In genomic region chr4:41990029-41990382, GRCh38 we compare ENCODE assay signal across 8 cellular contexts. TPM values are rescaled to one million over a fixed set of nuclear protein-coding genes. Genes with fewer than 3 reads are reported as not detected.
DNase-seq lines count a peak whose midpoint lies in the region; ATAC-seq, FAIRE-seq and TF ChIP-seq lines count a peak whose summit lies in the region.

No MANE protein-coding gene starts in this region.

- peaks cover 0 to 2% (median 0%) of the 10 kb centered on the region in 3 donors for H3K36me3 Mint-ChIP-seq in naive thymus-derived CD8-positive, alpha-beta T cell

- no peak overlapping the region for H4K8ac ChIP-seq in H1 (ENCODE audit: extremely low read depth, insufficient read depth, low read length)

- peak overlapping the region; percentile 54; the same call in 1 of the 2 replicates for H2AFZ ChIP-seq in H1 (ENCODE audit: low read length)

- ATAC-seq in GM21737 (IDR thresholded peaks at IDR 0.05; ENCODE audit: unreplicated experiment), result peak; percentile 15
- ATAC-seq in naive thymus-derived CD8-positive, alpha-beta T cell, result peak; percentile 15 to 25

- peaks cover 3 to 46% of the 10 kb centered on the region in 2 experiments for H3K79me2 ChIP-seq in H1 (ENCODE audit: control insufficient read depth in 1 of 2, insufficient read depth in 2 of 2, low read length in 2 of 2)

- FAIRE-seq in H1 (lab: Jason Lieb, UNC), result no peak

- H3K4me3 ChIP-seq in LNCaP clone FGC (ENCODE audit: low read depth, low read length) (peak overlapping the region; percentile 78), H1 (ENCODE audit: extremely low read depth in 1 of 4, insufficient read depth in 2 of 4, low read depth in 3 of 4, low read length in 4 of 4) (peak overlapping the region; percentile 64 to 96 (median 95))

- peak overlapping the region; percentile 12; the same call in 1 of the 2 replicates for H2BK12ac ChIP-seq in H1 (ENCODE audit: low read depth, low read length)

- no peaks in the 10 kb centered on the region for H3K9me3 ChIP-seq in ES-I3 (ENCODE audit: control insufficient read depth, insufficient read depth, low read length)
- H3K9me3 ChIP-seq in H1 (ENCODE audit: insufficient read depth in 2 of 2, low read depth in 1 of 2, low read length in 1 of 2), result no peaks in the 10 kb centered on the region

- CTCF ChIA-PET in H1 (lab: Charles Lee; ENCODE audit: partially characterized antibody), result interaction anchor here (0.8 to 1.3 kb wide), 2 partner anchors 20 to 23 kb away, joined by 3 read pairs; no protein-coding TSS in a partner anchor

- H3K14ac ChIP-seq in H1 (ENCODE audit: insufficient read length), result no peak overlapping the region

- peak; percentile 7 for DNase-seq in LNCaP clone FGC (ENCODE audit: low read depth)
- no peak for DNase-seq in H1 (ENCODE audit: low read depth in 1 of 2, low spot score in 2 of 2)
- DNase-seq in naive thymus-derived CD8-positive, alpha-beta T cell, result no peak
- DNase-seq in NCI-H1417 (lab: John Stamatoyannopoulos, UW), result no peak
- DNase-seq in retina, result no peak
- no peak for DNase-seq in occipital lobe (lab: John Stamatoyannopoulos, UW)

- H4K5ac ChIP-seq in H1 (ENCODE audit: insufficient read length, low read depth, low read length), result peak overlapping the region; percentile 67

- TF ChIP-seq RAD21 in H1 (IDR thresholded peaks at IDR 0.05 in 1 of 2, conservative IDR thresholded peaks at IDR 0.05 in 1 of 2; ENCODE audit: low read depth in 2 of 2, low read length in 2 of 2), result no peak

- no peak overlapping the region for H2AK5ac ChIP-seq in H1 (ENCODE audit: low read depth, low read length)

- peak overlapping the region; percentile 86 to 90 for H3K4me2 ChIP-seq in H1 (ENCODE audit: insufficient read depth in 1 of 2, low read depth in 2 of 2, low read length in 2 of 2)

- no peaks in the 10 kb centered on the region; the same call in 1 of the 2 replicates for H3K79me1 ChIP-seq in H1 (ENCODE audit: low read depth, low read length)

- no peak for TF ChIP-seq EP300 in H1 (IDR thresholded peaks at IDR 0.05; ENCODE audit: borderline replicate concordance in 1 of 2, low read depth in 2 of 2, low read length in 2 of 2)

- no peaks in the 10 kb centered on the region for H4K20me1 ChIP-seq in H1 (replicated peaks in 1 of 2; ENCODE audit: control insufficient read depth in 1 of 2, insufficient read depth in 2 of 2, low read length in 2 of 2)

- no peak overlapping the region for H2BK120ac ChIP-seq in H1 (replicated peaks; ENCODE audit: low read depth, low read length)

- no peak overlapping the region for H4K91ac ChIP-seq in H1 (replicated peaks; ENCODE audit: insufficient read length, low read length)

- peak overlapping the region; percentile 96 to 99 (median 98) for H3K27ac Mint-ChIP-seq in naive thymus-derived CD8-positive, alpha-beta T cell

- 1% methylated on average over 13 of the region's 13 CpGs; no CpG with 5 or more reads in 1 of the 2 experiments for WGBS in H1 (ENCODE audit: extremely low coverage in 1 of 2, insufficient coverage in 1 of 2, insufficient read length in 1 of 2, insufficient replicate concordance in 2 of 2, low coverage in 1 of 2, low lambda C conversion rate in 2 of 2, missing lambda C conversion rate in 1 of 2), 2 experiments

- H3K4me3 Mint-ChIP-seq in naive thymus-derived CD8-positive, alpha-beta T cell, result peak overlapping the region; percentile 95 to 99 (median 98)

- TF ChIP-seq CTCF in LNCaP clone FGC (IDR thresholded peaks at IDR 0.05; ENCODE audit: control insufficient read depth, extremely low read depth, insufficient read depth), result no peak
- no peak for TF ChIP-seq CTCF in H1 (IDR thresholded peaks at IDR 0.05; ENCODE audit: control extremely low read depth in 1 of 3, insufficient read depth in 1 of 3, low read depth in 1 of 3, low read length in 3 of 3)

- H3K4me1 ChIP-seq in ES-I3 (ENCODE audit: insufficient read depth, low read length) (peaks cover 18% of the 10 kb centered on the region), H1 (replicated peaks in 1 of 4; ENCODE audit: control insufficient read depth in 3 of 4, insufficient read depth in 4 of 4, low read length in 3 of 4) (peaks cover 2 to 13% (median 7%) of the 10 kb centered on the region in 4 experiments; a peak in 6 of 7 replicates)

- peaks cover 6 to 38% (median 30%) of the 10 kb centered on the region in 4 donors for H3K4me1 Mint-ChIP-seq in naive thymus-derived CD8-positive, alpha-beta T cell

- no peaks in the 10 kb centered on the region for H3K9me3 Mint-ChIP-seq in naive thymus-derived CD8-positive, alpha-beta T cell

- peak overlapping the region; percentile 86; the same call in 1 of the 2 replicates for H2BK5ac ChIP-seq in H1 (ENCODE audit: low read depth, low read length)

- H3K18ac ChIP-seq in H1 (ENCODE audit: extremely low read depth, low read length), result no peak overlapping the region; the same call in 1 of the 2 replicates

- H3K27ac ChIP-seq in H1 (ENCODE audit: low read depth, low read length), result peak overlapping the region; percentile 84; the same call in 1 of the 2 replicates

- H3K23me2 ChIP-seq in H1 (ENCODE audit: low read depth, low read length), result peaks cover 9% of the 10 kb centered on the region

- no peak overlapping the region; the same call in 1 of the 2 replicates for H2BK15ac ChIP-seq in H1 (ENCODE audit: low read length)

- no peaks in the 10 kb centered on the region for H3K27me3 Mint-ChIP-seq in naive thymus-derived CD8-positive, alpha-beta T cell

- no peak overlapping the region for H2BK20ac ChIP-seq in H1 (ENCODE audit: low read length)

- H3K27me3 ChIP-seq in H1 (replicated peaks in 1 of 4; ENCODE audit: control insufficient read depth in 3 of 4, extremely low read depth in 1 of 4, insufficient read depth in 3 of 4, low read length in 3 of 4), result no peaks in the 10 kb centered on the region

- H3K9ac ChIP-seq in ES-I3 (ENCODE audit: low read depth, low read length) (peak overlapping the region; percentile 85), H1 (replicated peaks in 1 of 4; ENCODE audit: extremely low read depth in 1 of 4, low read depth in 3 of 4, low read length in 3 of 4) (peak overlapping the region; percentile 69 to 89 (median 78))

- TF ChIP-seq POLR2A in H1 (IDR thresholded peaks at IDR 0.05; ENCODE audit: control extremely low read depth in 1 of 2, low read depth in 2 of 2, low read length in 2 of 2), result no peak

- no peaks in the 10 kb centered on the region for H3K36me3 ChIP-seq in ES-I3 (ENCODE audit: insufficient read depth, low read length)
- H3K36me3 ChIP-seq in H1 (ENCODE audit: control insufficient read depth in 2 of 4, insufficient read depth in 4 of 4, low read length in 3 of 4), result no peaks in the 10 kb centered on the region

- no peak overlapping the region for H3K4ac ChIP-seq in H1 (replicated peaks; ENCODE audit: insufficient read length, low read depth, low read length)

- H3K56ac ChIP-seq in H1 (replicated peaks; ENCODE audit: insufficient read length, low read depth, low read length), result no peak overlapping the region

- POLR2A ChIA-PET in H1 (lab: Charles Lee; ENCODE audit: partially characterized antibody), result interaction anchor here (0.6 to 1.6 kb wide), 5 partner anchors 11 to 29 kb away, joined by 3 to 5 read pairs (median 5); no protein-coding TSS in a partner anchor
- POLR2A ChIA-PET in naive thymus-derived CD8-positive, alpha-beta T cell (lab: Charles Lee), result interaction anchor here (1.0 kb wide), 1 partner anchor 55 kb away, joined by 6 read pairs; the partner anchor contains the start of gene TMEM33

- no peak overlapping the region for H3K23ac ChIP-seq in H1 (ENCODE audit: insufficient read length)

TF ChIP-seq in H1, 55 proteins besides CTCF, POLR2A, EP300 and RAD21 (continues in another document):
- TF ChIP-seq SAP30 (IDR thresholded peaks at IDR 0.05; ENCODE audit: insufficient read depth, insufficient replicate concordance, low read length), result peak; percentile 46
- no peak for TF ChIP-seq CTBP2 (IDR thresholded peaks at IDR 0.05; ENCODE audit: borderline replicate concordance, insufficient read depth, insufficient read length, low read length)

RNA-seq across cellular contexts. Expression of gene SLC30A9, which starts 0.3 kb away (rescaled TPM):
- total RNA-seq in H1 (2021; fragmentation: NEBNext Ultra II Directional; extraction: Animal tissue kit (Norgen Biotek cat#: 25700)), result 67.2 and 71.0 TPM in 2 replicates
- polyA plus RNA-seq in H1 (2011; rRNA removed), result 33.1 and 41.2 TPM in 2 replicates
- polyA plus RNA-seq in H1 (2011; cell fraction: cytosol; rRNA removed), result 49.7 TPM
- polyA plus RNA-seq in H1 (2011; cell fraction: nucleus; rRNA removed), result 30.7 TPM
- polyA plus RNA-seq in H1 (2012, experiment 1 of 2), result 35.8 to 47.3 TPM (median 40.6 TPM) in 4 replicates
- 1.9 TPM for polyA plus RNA-seq in H1 (2012, experiment 2 of 2)
- 31.9 TPM for polyA plus RNA-seq in H1 (2013, experiment 1 of 2)
- 35.3 TPM for polyA plus RNA-seq in H1 (2013, experiment 2 of 2)
- 50.8 and 76.0 TPM in 2 replicates for polyA minus RNA-seq in H1 (2011; rRNA and poly(A)+ RNA removed)
- 59.6 TPM for polyA minus RNA-seq in H1 (2011; cell fraction: cytosol; rRNA and poly(A)+ RNA removed)
- polyA minus RNA-seq in H1 (2011; cell fraction: nucleus; rRNA and poly(A)+ RNA removed), result 73.7 TPM
- 10 to 100 TPM; 29.3 to 32.2 TPM for total RNA-seq in naive thymus-derived CD8-positive, alpha-beta T cell
- 10 to 100 TPM; 38.1 to 40.9 (median 38.9) TPM for polyA plus RNA-seq in naive thymus-derived CD8-positive, alpha-beta T cell
- total RNA-seq in occipital lobe, result 116 TPM

RNA-seq across cellular contexts. Expression of gene DCAF4L1, which starts 8.4 kb away (rescaled TPM):
- total RNA-seq in H1 (2021; fragmentation: NEBNext Ultra II Directional; extraction: Animal tissue kit (Norgen Biotek cat#: 25700)), result 0.15 and 0.17 TPM in 2 replicates
- 0.06 TPM in 2 replicates for polyA plus RNA-seq in H1 (2011; rRNA removed)
- polyA plus RNA-seq in H1 (2011; cell fraction: cytosol; rRNA removed), result 0.08 TPM
- polyA plus RNA-seq in H1 (2011; cell fraction: nucleus; rRNA removed), result 0.31 TPM
- 0.04 to 0.17 TPM (median 0.09 TPM) in 4 replicates for polyA plus RNA-seq in H1 (2012, experiment 1 of 2)
- polyA plus RNA-seq in H1 (2012, experiment 2 of 2), result not detected
- 0.10 TPM for polyA plus RNA-seq in H1 (2013, experiment 1 of 2)
- polyA plus RNA-seq in H1 (2013, experiment 2 of 2), result 0.06 TPM
- polyA minus RNA-seq in H1 (2011; rRNA and poly(A)+ RNA removed), result 0.16 and 0.22 TPM in 2 replicates
- polyA minus RNA-seq in H1 (2011; cell fraction: cytosol; rRNA and poly(A)+ RNA removed), result not detected
- polyA minus RNA-seq in H1 (2011; cell fraction: nucleus; rRNA and poly(A)+ RNA removed), result 0.30 TPM
- under 1 TPM; 0.55 to 0.78 TPM for total RNA-seq in naive thymus-derived CD8-positive, alpha-beta T cell
- polyA plus RNA-seq in naive thymus-derived CD8-positive, alpha-beta T cell, result under 1 TPM in 1 of 3 donors, not detected in 2; 0.06 TPM
- total RNA-seq in occipital lobe, result under 0.01 TPM

RNA-seq across cellular contexts. Expression of gene TMEM33, which starts 54.8 kb away (rescaled TPM):
- 86.7 and 94.4 TPM in 2 replicates for total RNA-seq in H1 (2021; fragmentation: NEBNext Ultra II Directional; extraction: Animal tissue kit (Norgen Biotek cat#: 25700))
- 72.5 and 86.6 TPM in 2 replicates for polyA plus RNA-seq in H1 (2011; rRNA removed)
- 51.6 TPM for polyA plus RNA-seq in H1 (2011; cell fraction: cytosol; rRNA removed)
- polyA plus RNA-seq in H1 (2011; cell fraction: nucleus; rRNA removed), result 54.2 TPM
- polyA plus RNA-seq in H1 (2012, experiment 1 of 2), result 32.0 to 50.1 TPM (median 41.5 TPM) in 4 replicates
- polyA plus RNA-seq in H1 (2012, experiment 2 of 2), result 13.5 TPM
- 88.9 TPM for polyA plus RNA-seq in H1 (2013, experiment 1 of 2)
- 111 TPM for polyA plus RNA-seq in H1 (2013, experiment 2 of 2)
- polyA minus RNA-seq in H1 (2011; rRNA and poly(A)+ RNA removed), result 250 and 322 TPM in 2 replicates
- polyA minus RNA-seq in H1 (2011; cell fraction: cytosol; rRNA and poly(A)+ RNA removed), result 84.2 TPM
- 100 TPM for polyA minus RNA-seq in H1 (2011; cell fraction: nucleus; rRNA and poly(A)+ RNA removed)
- 10 to 100 TPM; 35.4 to 40.1 TPM for total RNA-seq in naive thymus-derived CD8-positive, alpha-beta T cell
- polyA plus RNA-seq in naive thymus-derived CD8-positive, alpha-beta T cell, result 10 to 100 TPM in 2 of 3 donors, 1 to 10 TPM in 1; 9.8 to 16.6 (median 15.2) TPM
- total RNA-seq in occipital lobe, result 60.5 TPM
